ENCODE assay signal across 9 cellular contexts in the genomic region with DNA sequence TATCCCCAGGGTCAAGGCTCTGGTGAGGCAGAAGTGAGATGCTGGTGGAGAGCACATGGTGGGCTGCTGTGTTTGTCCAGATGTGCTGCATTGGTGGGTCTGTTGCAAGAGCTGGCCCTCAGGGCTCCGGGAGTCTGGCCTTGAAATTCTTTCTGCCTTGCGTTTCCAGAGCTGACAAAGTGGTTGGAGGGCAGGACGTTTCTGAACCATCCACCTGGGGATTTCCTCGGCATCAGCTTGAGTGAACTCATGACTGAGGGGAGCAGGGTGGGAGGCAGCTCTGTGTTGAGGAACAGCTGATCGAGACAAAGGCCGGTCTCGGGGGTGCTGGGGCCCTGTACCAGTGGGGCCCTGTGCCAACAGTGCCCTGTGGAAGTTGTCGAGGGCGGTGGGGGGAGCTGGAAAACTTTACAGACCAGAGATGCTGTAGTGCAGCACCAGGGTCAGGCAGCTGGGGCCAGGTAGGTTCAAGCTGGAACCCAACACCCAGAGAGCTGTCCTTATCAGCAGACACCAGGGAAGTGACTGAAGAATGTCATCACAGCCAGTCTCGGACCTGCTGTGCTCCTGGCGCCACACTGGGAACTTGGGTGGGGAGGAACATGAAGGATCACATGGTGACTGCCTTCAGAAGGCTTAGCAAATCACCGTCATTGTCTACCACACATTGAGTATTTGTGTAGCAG. TPM values are rescaled to one million over a fixed set of nuclear protein-coding genes. Genes with fewer than 3 reads are reported as not detected.
DNase-seq lines count a peak whose midpoint lies in the region; ATAC-seq and TF ChIP-seq lines count a peak whose summit lies in the region.
"Had no signal": no experiment of that assay in that cellular context is flagged by ENCODE, and none has a peak within 500 bp of the region (broad histone marks: within the 10 kb centered on the region; RNA-seq: fewer than 3 reads in every experiment).

No MANE protein-coding gene starts in this region.

- no peaks in the 10 kb centered on the region for H3K9me3 ChIP-seq in H9 (ENCODE audit: control insufficient read depth, low read depth, low read length)
- no peaks in the 10 kb centered on the region for H3K9me3 ChIP-seq in spleen

- no peak overlapping the region for H3K14ac ChIP-seq in H9 (ENCODE audit: insufficient read depth, low read length)

- in situ Hi-C loops in astrocyte of the spinal cord (cut with HindIII; ENCODE audit: low sequenced_read_pairs) = no loop called here

- H2BK15ac ChIP-seq in H9 (ENCODE audit: low read depth, low read length) = no peak overlapping the region

- H3K4me3 ChIP-seq in astrocyte of the spinal cord (ENCODE audit: low read depth, low read length) (no peak overlapping the region), spleen (no peak overlapping the region)

- H3K4me1 Mint-ChIP-seq in H9 = peaks cover 59 to 69% of the 10 kb centered on the region in 2 experiments

- DNase-seq in H9 = no peak
- peak; percentile 48 for DNase-seq in astrocyte of the spinal cord (ENCODE audit: low read depth, low spot score)
- no peak for DNase-seq in left ventricle myocardium superior
- DNase-seq in spleen = peak; percentile 56
- DNase-seq in NCI-H748 treated with DMSO at 0.1 percent for 48 hours (lab: John Stamatoyannopoulos, UW) = no peak
- DNase-seq in HCEC 1CT = no peak
- DNase-seq: effector CD4-positive, alpha-beta T cell; stimulated activated CD4-positive, alpha-beta T cell treated with anti-CD3 and anti-CD28 coated beads, Interleukin-4, amount 100 ng/mL, for 1 hour had no signal

- no peak overlapping the region for H3K4ac ChIP-seq in H9 (ENCODE audit: low read depth, low read length)

- H3K27ac ChIP-seq in H9 (ENCODE audit: insufficient read length, low read depth, low read length) = no peak overlapping the region
- H3K27ac ChIP-seq in spleen = no peak overlapping the region

- no peak for TF ChIP-seq CTCF in H9 (conservative IDR thresholded peaks at IDR 0.05)
- TF ChIP-seq CTCF in astrocyte of the spinal cord (IDR thresholded peaks at IDR 0.05; ENCODE audit: low read depth, low read length) = no peak
- TF ChIP-seq CTCF in spleen (IDR thresholded peaks at IDR 0.05 in 8 of 11, conservative IDR thresholded peaks at IDR 0.05 in 3 of 11) = no peak

- H3K23ac ChIP-seq in H9 (ENCODE audit: insufficient read length, low read depth, low read length) = no peak overlapping the region

- H2AFZ ChIP-seq in H9 (ENCODE audit: low read length) = no peak overlapping the region

- H3K4me2 ChIP-seq in H9 (ENCODE audit: insufficient read depth, insufficient read length, low read length) = no peak overlapping the region

- no peak overlapping the region for H2BK120ac ChIP-seq in H9 (ENCODE audit: low read depth, low read length, poor library complexity, severe bottlenecking)

- intact Hi-C loops in left ventricle myocardium superior (cut with micrococcal nuclease) = no loop called here
- intact Hi-C loops in spleen (cut with DNase I; ENCODE audit: low total_unique reads) = no loop called here

- H4K91ac ChIP-seq in H9 (ENCODE audit: insufficient read length, low read depth, low read length) = no peak overlapping the region

- H3K27me3 ChIP-seq in H9 (ENCODE audit: insufficient read depth, low read length) = no peaks in the 10 kb centered on the region
- H3K27me3 ChIP-seq in spleen (replicated peaks in 1 of 7) = peaks cover 0 to 26% (median 16%) of the 10 kb centered on the region in 7 donors

- no peak overlapping the region for H3K18ac ChIP-seq in H9 (ENCODE audit: insufficient read length, low read depth, low read length)

- no peak overlapping the region for H2BK20ac ChIP-seq in H9 (ENCODE audit: low read depth, low read length, poor library complexity, severe bottlenecking)

- peak; percentile 26 for ATAC-seq in left ventricle myocardium superior
- ATAC-seq in GM19452 (IDR thresholded peaks at IDR 0.05; ENCODE audit: unreplicated experiment) = no peak

- H3K4me3 Mint-ChIP-seq in H9 = no peak overlapping the region; a peak in 1 of 5 replicates

- peaks cover 31 to 37% (median 36%) of the 10 kb centered on the region in 3 experiments for H3K36me3 Mint-ChIP-seq in H9 (ENCODE audit: insufficient read depth in 1 of 3, low read depth in 3 of 3)

- peaks cover 6% of the 10 kb centered on the region for H3K79me1 ChIP-seq in H9 (ENCODE audit: insufficient read depth, low read depth, low read length, poor library complexity, severe bottlenecking)

- H4K8ac ChIP-seq in H9 (replicated peaks; ENCODE audit: insufficient read length, low read depth, low read length) = no peak overlapping the region

- H3K23me2 ChIP-seq in H9 (ENCODE audit: insufficient read length, low read depth, low read length, poor library complexity, severe bottlenecking) = peaks cover 4% of the 10 kb centered on the region

- WGBS in H9 (ENCODE audit: extremely low coverage, insufficient read length, low lambda C conversion rate) = no CpG with 5 or more reads among the region's 12 CpGs
- 65 to 80% (median 69%) methylated on average over 11 to 12 of the region's 12 CpGs for WGBS in spleen, 5 donors

- no peak overlapping the region for H3T11ph ChIP-seq in H9 (ENCODE audit: low read length)

- H3K9ac ChIP-seq in H9 (ENCODE audit: extremely low read depth, insufficient read length, low read length) = no peak overlapping the region

- no peaks in the 10 kb centered on the region for H3K36me3 ChIP-seq in spleen

- peaks cover 17% of the 10 kb centered on the region; the same call in 1 of the 2 replicates for H3K4me1 ChIP-seq in H9 (ENCODE audit: insufficient read depth, low read length)
- peaks cover 0 to 49% (median 24%) of the 10 kb centered on the region in 6 donors for H3K4me1 ChIP-seq in spleen

- no peak overlapping the region for H3K56ac ChIP-seq in H9 (ENCODE audit: insufficient read length, low read depth, low read length)

- peaks cover 2% of the 10 kb centered on the region for H3K27me3 Mint-ChIP-seq in H9 (ENCODE audit: low read depth)

- H4K5ac ChIP-seq in H9 (ENCODE audit: insufficient read length, low read depth, low read length) = no peak overlapping the region

- H3K9me3 Mint-ChIP-seq in H9 = peaks cover 25 to 26% of the 10 kb centered on the region in 2 experiments

- peak overlapping the region; percentile 14 to 73 (median 70); a peak in 6 of 7 replicates for H3K27ac Mint-ChIP-seq in H9

- no peak overlapping the region for H2BK5ac ChIP-seq in H9 (ENCODE audit: insufficient read length, low read length)

- H4K20me1 ChIP-seq in H9 (ENCODE audit: control insufficient read depth, insufficient read depth, insufficient read length) = no peaks in the 10 kb centered on the region

- H2AK5ac ChIP-seq in H9 (ENCODE audit: insufficient read length, low read length) = no peak overlapping the region

- peaks cover 39% of the 10 kb centered on the region; the same call in 1 of the 2 replicates for H3K79me2 ChIP-seq in H9 (ENCODE audit: insufficient read depth, low read length)

- no peak overlapping the region for H2BK12ac ChIP-seq in H9 (ENCODE audit: insufficient read length, low read depth, low read length)

- no peak for TF ChIP-seq POLR2A in spleen (IDR thresholded peaks at IDR 0.05)

RNA-seq across cellular contexts. Expression of a gene that starts 4.9 kb away (rescaled TPM):
- 25.4 and 27.4 TPM in 2 replicates for total RNA-seq in H9 (2021)
- 11.1 TPM for total RNA-seq in left ventricle myocardium superior
- total RNA-seq in spleen = 10 to 100 TPM in 6 of 7 donors, 1 to 10 TPM in 1; 9.4 to 18.6 (median 13.1) TPM
- polyA plus RNA-seq in spleen = 1 to 10 TPM; 1.1 to 5.7 (median 1.8) TPM

Comparison
In these comparisons a context has a peak if more than half of its experiments do, and no peak if none do; other contexts are left out.
1. DNase-seq: peak in astrocyte of the spinal cord (single experiment) and spleen (single experiment); none in H9 (single experiment), left ventricle myocardium superior (single experiment), NCI-H748 treated with DMSO at 0.1 percent for 48 hours (single experiment) and HCEC 1CT (single experiment).